In genomic region chr16:29993903-29994612, GRCh38 we compare ENCODE assay signal across 1 cellular context.
TF ChIP-seq lines count a peak whose summit lies in the region.

No MANE protein-coding gene starts in this region.

TF ChIP-seq in H1, 55 proteins besides CTCF, POLR2A, EP300 and RAD21:
- TF ChIP-seq CHD2 (IDR thresholded peaks at IDR 0.05; ENCODE audit: low read length) (no peak), TCF12 (IDR thresholded peaks at IDR 0.05; ENCODE audit: low read depth, low read length) (no peak), E2F6 (IDR thresholded peaks at IDR 0.05) (no peak), SRF (IDR thresholded peaks at IDR 0.05; ENCODE audit: low read depth, low read length) (no peak), PHF8 (conservative IDR thresholded peaks at IDR 0.05; ENCODE audit: low read depth, low read length) (no peak), TBP (IDR thresholded peaks at IDR 0.05; ENCODE audit: low read depth, low read length) (no peak), SIX5 (IDR thresholded peaks at IDR 0.05; ENCODE audit: low read depth, low read length) (no peak), EZH2 (IDR thresholded peaks at IDR 0.05; ENCODE audit: low read depth, low read length, severe bottlenecking) (no peak), SP1 (IDR thresholded peaks at IDR 0.05; ENCODE audit: low read depth, low read length) (no peak)
- TF ChIP-seq, protein P1, sequence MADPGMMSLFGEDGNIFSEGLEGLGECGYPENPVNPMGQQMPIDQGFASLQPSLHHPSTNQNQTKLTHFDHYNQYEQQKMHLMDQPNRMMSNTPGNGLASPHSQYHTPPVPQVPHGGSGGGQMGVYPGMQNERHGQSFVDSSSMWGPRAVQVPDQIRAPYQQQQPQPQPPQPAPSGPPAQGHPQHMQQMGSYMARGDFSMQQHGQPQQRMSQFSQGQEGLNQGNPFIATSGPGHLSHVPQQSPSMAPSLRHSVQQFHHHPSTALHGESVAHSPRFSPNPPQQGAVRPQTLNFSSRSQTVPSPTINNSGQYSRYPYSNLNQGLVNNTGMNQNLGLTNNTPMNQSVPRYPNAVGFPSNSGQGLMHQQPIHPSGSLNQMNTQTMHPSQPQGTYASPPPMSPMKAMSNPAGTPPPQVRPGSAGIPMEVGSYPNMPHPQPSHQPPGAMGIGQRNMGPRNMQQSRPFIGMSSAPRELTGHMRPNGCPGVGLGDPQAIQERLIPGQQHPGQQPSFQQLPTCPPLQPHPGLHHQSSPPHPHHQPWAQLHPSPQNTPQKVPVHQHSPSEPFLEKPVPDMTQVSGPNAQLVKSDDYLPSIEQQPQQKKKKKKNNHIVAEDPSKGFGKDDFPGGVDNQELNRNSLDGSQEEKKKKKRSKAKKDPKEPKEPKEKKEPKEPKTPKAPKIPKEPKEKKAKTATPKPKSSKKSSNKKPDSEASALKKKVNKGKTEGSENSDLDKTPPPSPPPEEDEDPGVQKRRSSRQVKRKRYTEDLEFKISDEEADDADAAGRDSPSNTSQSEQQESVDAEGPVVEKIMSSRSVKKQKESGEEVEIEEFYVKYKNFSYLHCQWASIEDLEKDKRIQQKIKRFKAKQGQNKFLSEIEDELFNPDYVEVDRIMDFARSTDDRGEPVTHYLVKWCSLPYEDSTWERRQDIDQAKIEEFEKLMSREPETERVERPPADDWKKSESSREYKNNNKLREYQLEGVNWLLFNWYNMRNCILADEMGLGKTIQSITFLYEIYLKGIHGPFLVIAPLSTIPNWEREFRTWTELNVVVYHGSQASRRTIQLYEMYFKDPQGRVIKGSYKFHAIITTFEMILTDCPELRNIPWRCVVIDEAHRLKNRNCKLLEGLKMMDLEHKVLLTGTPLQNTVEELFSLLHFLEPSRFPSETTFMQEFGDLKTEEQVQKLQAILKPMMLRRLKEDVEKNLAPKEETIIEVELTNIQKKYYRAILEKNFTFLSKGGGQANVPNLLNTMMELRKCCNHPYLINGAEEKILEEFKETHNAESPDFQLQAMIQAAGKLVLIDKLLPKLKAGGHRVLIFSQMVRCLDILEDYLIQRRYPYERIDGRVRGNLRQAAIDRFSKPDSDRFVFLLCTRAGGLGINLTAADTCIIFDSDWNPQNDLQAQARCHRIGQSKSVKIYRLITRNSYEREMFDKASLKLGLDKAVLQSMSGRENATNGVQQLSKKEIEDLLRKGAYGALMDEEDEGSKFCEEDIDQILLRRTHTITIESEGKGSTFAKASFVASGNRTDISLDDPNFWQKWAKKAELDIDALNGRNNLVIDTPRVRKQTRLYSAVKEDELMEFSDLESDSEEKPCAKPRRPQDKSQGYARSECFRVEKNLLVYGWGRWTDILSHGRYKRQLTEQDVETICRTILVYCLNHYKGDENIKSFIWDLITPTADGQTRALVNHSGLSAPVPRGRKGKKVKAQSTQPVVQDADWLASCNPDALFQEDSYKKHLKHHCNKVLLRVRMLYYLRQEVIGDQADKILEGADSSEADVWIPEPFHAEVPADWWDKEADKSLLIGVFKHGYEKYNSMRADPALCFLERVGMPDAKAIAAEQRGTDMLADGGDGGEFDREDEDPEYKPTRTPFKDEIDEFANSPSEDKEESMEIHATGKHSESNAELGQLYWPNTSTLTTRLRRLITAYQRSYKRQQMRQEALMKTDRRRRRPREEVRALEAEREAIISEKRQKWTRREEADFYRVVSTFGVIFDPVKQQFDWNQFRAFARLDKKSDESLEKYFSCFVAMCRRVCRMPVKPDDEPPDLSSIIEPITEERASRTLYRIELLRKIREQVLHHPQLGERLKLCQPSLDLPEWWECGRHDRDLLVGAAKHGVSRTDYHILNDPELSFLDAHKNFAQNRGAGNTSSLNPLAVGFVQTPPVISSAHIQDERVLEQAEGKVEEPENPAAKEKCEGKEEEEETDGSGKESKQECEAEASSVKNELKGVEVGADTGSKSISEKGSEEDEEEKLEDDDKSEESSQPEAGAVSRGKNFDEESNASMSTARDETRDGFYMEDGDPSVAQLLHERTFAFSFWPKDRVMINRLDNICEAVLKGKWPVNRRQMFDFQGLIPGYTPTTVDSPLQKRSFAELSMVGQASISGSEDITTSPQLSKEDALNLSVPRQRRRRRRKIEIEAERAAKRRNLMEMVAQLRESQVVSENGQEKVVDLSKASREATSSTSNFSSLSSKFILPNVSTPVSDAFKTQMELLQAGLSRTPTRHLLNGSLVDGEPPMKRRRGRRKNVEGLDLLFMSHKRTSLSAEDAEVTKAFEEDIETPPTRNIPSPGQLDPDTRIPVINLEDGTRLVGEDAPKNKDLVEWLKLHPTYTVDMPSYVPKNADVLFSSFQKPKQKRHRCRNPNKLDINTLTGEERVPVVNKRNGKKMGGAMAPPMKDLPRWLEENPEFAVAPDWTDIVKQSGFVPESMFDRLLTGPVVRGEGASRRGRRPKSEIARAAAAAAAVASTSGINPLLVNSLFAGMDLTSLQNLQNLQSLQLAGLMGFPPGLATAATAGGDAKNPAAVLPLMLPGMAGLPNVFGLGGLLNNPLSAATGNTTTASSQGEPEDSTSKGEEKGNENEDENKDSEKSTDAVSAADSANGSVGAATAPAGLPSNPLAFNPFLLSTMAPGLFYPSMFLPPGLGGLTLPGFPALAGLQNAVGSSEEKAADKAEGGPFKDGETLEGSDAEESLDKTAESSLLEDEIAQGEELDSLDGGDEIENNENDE (IDR thresholded peaks at IDR 0.05; ENCODE audit: insufficient replicate concordance, low read length) = no peak
